1 cellular context compared by ENCODE assay signal in the genomic region with DNA sequence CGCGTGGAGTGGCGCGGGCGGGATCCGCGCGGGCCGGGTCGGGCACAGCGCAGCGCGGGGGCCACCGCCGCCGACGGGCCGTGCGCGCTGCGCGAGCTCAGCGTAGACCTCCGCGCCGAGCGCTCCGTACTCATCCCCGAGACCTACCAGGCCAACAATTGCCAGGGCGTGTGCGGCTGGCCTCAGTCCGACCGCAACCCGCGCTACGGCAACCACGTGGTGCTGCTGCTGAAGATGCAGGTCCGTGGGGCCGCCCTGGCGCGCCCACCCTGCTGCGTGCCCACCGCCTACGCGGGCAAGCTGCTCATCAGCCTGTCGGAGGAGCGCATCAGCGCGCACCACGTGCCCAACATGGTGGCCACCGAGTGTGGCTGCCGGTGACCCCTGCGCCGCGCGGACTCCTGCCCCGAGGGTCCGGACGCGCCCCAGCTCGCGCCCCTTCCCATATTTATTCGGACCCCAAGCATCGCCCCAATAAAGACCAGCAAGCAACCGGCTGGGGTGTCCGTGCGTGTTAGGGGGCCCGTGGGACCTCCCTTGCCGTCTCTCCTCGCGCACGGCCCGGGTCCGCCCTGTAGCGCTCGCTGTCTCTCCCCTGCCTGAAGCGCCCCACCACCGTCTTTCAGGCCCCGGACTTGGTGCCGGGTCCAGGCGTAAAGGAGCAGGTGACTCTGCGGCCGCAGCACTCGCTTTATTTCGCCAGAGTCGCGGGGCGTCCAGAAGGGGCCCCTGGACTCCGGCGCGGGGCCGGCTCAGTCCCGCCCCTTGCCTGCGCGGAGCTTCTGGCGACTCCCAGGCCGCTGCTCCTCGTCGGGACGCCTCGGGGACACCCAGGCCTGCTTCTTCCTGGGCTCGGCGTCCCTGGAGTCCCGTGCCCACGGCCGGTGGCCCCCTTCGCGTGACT.
A peak's percentile ranks its signal among the peaks of the same experiment; 100 is the strongest.
TF ChIP-seq lines count a peak whose summit lies in the region.

No MANE protein-coding gene starts in this region.

TF ChIP-seq in K562, 482 proteins besides CTCF, POLR2A, EP300 and RAD21:
- TF ChIP-seq, protein P1, sequence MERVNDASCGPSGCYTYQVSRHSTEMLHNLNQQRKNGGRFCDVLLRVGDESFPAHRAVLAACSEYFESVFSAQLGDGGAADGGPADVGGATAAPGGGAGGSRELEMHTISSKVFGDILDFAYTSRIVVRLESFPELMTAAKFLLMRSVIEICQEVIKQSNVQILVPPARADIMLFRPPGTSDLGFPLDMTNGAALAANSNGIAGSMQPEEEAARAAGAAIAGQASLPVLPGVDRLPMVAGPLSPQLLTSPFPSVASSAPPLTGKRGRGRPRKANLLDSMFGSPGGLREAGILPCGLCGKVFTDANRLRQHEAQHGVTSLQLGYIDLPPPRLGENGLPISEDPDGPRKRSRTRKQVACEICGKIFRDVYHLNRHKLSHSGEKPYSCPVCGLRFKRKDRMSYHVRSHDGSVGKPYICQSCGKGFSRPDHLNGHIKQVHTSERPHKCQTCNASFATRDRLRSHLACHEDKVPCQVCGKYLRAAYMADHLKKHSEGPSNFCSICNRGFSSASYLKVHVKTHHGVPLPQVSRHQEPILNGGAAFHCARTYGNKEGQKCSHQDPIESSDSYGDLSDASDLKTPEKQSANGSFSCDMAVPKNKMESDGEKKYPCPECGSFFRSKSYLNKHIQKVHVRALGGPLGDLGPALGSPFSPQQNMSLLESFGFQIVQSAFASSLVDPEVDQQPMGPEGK (CRISPR knock-in tag; IDR thresholded peaks at IDR 0.05; ENCODE audit: borderline replicate concordance): no peak
- TF ChIP-seq HNRNPL (IDR thresholded peaks at IDR 0.05; ENCODE audit: low read depth, low read length) (peak; percentile 76), ZNF79 (CRISPR knock-in tag; IDR thresholded peaks at IDR 0.05; ENCODE audit: low read depth) (no peak), BCLAF1 (IDR thresholded peaks at IDR 0.05; ENCODE audit: borderline replicate concordance in 1 of 2, control insufficient read depth in 1 of 2, low read depth in 2 of 2, low read length in 1 of 2) (no peak), PHB2 (IDR thresholded peaks at IDR 0.05; ENCODE audit: low read depth) (no peak), E2F8 (IDR thresholded peaks at IDR 0.05; ENCODE audit: low read depth, partially characterized antibody) (no peak), FIP1L1 (IDR thresholded peaks at IDR 0.05; ENCODE audit: low read depth, low read length, poor library complexity, severe bottlenecking) (peak; percentile 67), POLR2AphosphoS2 (IDR thresholded peaks at IDR 0.05; ENCODE audit: low read length) (no peak), GABPB2 (CRISPR knock-in tag; conservative IDR thresholded peaks at IDR 0.05) (no peak), SUPT5H (IDR thresholded peaks at IDR 0.05) (no peak), RBM22 (IDR thresholded peaks at IDR 0.05; ENCODE audit: low read depth, low read length, poor library complexity, severe bottlenecking) (peak; percentile 41), RBFOX2 (IDR thresholded peaks at IDR 0.05; ENCODE audit: low read depth, low read length) (0 out of 2 replicates have a peak, but pooled peaks have one; percentile 19), ZBTB2 (IDR thresholded peaks at IDR 0.05) (no peak), POLR2G (IDR thresholded peaks at IDR 0.05; ENCODE audit: low read depth, low read length) (peak; percentile 50; the same call in 1 of the 2 replicates)
- TF ChIP-seq, protein P2, sequence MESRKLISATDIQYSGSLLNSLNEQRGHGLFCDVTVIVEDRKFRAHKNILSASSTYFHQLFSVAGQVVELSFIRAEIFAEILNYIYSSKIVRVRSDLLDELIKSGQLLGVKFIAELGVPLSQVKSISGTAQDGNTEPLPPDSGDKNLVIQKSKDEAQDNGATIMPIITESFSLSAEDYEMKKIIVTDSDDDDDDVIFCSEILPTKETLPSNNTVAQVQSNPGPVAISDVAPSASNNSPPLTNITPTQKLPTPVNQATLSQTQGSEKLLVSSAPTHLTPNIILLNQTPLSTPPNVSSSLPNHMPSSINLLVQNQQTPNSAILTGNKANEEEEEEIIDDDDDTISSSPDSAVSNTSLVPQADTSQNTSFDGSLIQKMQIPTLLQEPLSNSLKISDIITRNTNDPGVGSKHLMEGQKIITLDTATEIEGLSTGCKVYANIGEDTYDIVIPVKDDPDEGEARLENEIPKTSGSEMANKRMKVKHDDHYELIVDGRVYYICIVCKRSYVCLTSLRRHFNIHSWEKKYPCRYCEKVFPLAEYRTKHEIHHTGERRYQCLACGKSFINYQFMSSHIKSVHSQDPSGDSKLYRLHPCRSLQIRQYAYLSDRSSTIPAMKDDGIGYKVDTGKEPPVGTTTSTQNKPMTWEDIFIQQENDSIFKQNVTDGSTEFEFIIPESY (CRISPR knock-in tag; IDR thresholded peaks at IDR 0.05): peak; percentile 68
